ENCODE assay signal across 8 cellular contexts in the genomic region with DNA sequence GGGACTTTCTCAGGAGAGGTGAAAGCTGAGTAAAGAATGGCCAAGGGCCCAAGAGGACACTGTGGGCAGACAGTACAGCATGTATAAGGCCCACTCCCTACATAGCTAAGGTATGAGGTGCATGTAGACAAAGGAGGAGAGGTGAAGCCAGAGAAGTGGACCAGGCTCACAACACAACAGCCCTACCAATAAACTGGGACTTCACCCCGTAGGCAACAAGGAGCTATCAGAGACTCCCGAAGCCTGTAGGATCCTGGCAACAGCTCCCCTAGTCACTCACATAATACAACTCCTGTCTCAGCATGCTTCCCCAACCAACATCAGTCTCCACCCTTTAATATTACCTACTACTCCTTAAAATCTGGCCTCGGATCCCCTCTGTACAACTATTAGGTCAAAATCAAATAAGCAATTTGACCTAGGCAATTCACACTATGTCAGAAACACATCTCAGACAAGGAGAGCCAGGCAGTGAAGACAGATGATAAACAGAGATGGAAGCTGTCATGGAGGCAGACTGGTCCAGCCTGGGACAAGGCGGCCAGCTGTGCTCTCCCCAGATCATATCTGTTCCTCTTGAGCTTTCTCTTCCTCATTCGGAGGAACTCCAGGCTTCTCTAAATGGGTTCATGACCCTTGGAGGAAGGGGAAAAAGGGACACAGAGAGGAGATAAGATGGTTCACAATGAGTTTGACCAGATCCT. TPM values are rescaled to one million over a fixed set of nuclear protein-coding genes. Genes with fewer than 3 reads are reported as not detected.
A peak's percentile ranks its signal among the peaks of the same experiment; 100 is the strongest.
DNase-seq lines count a peak whose midpoint lies in the region; ATAC-seq and TF ChIP-seq lines count a peak whose summit lies in the region.

No MANE protein-coding gene starts in this region.

- H3K36me3 ChIP-seq in GM06990 (ENCODE audit: control insufficient read depth, insufficient read depth, low read length) (peaks cover 2% of the 10 kb centered on the region), OCI-LY1 (ENCODE audit: insufficient read depth, low read length) (peaks cover 10% of the 10 kb centered on the region; the same call in 1 of the 2 replicates), parathyroid adenoma (ENCODE audit: control insufficient read depth, insufficient read depth, low read length) (no peaks in the 10 kb centered on the region)

- TF ChIP-seq CTCF in GM06990 (IDR thresholded peaks at IDR 0.05; ENCODE audit: insufficient read depth, low read length, poor library complexity, severe bottlenecking) = no peak
- TF ChIP-seq CTCF in OCI-LY1 (IDR thresholded peaks at IDR 0.05; ENCODE audit: low read length) = no peak
- TF ChIP-seq CTCF in parathyroid adenoma (IDR thresholded peaks at IDR 0.05) = no peak
- TF ChIP-seq CTCF in GM10248 (IDR thresholded peaks at IDR 0.05; ENCODE audit: control extremely low read depth, extremely low read depth, low read depth, missing control alignments) = no peak

- H3K27ac ChIP-seq in OCI-LY1 (ENCODE audit: low read depth, low read length, poor library complexity, severe bottlenecking) (no peak overlapping the region), parathyroid adenoma (no peak overlapping the region)

- CTCF ChIA-PET in GM10248 (lab: Yijun Ruan, JAX) = interaction anchor here (0.8 to 12.6 kb wide), 21 partner anchors 8 to 636 kb away, joined by 3 to 215 read pairs (median 7); a partner anchor contains a TSS

- intact Hi-C loops in sciatic nerve (cut with DNase I) = loop anchor here (10.0 kb wide), 1 partner anchor 255 kb away; no protein-coding TSS in a partner anchor

- H3K4me2 ChIP-seq in OCI-LY1 (ENCODE audit: low read length) (peak overlapping the region; percentile 97), parathyroid adenoma (ENCODE audit: low read length) (peak overlapping the region; percentile 90)

- peak overlapping the region; percentile 82 to 84 for H3K4me3 Mint-ChIP-seq in effector memory CD8-positive, alpha-beta T cell

- H3K9me3 ChIP-seq in OCI-LY1 (ENCODE audit: low read length) (no peaks in the 10 kb centered on the region), parathyroid adenoma (ENCODE audit: control insufficient read depth, low read length) (no peaks in the 10 kb centered on the region)

- ATAC-seq in effector memory CD8-positive, alpha-beta T cell (replicated peaks) = no peak
- no peak for ATAC-seq in HG03108 (IDR thresholded peaks at IDR 0.05; ENCODE audit: unreplicated experiment)
- ATAC-seq in HG02588 (IDR thresholded peaks at IDR 0.05; ENCODE audit: unreplicated experiment) = no peak
- ATAC-seq in sciatic nerve = no peak

- no peak overlapping the region for H2AFZ ChIP-seq in OCI-LY1 (ENCODE audit: low read length)
- H2AFZ ChIP-seq in parathyroid adenoma = peak overlapping the region; percentile 98

- H3K9me3 Mint-ChIP-seq in effector memory CD8-positive, alpha-beta T cell = no peaks in the 10 kb centered on the region

- H3K9me2 ChIP-seq in OCI-LY1 (ENCODE audit: low read depth, low read length) = no peaks in the 10 kb centered on the region

- H3K36me3 Mint-ChIP-seq in effector memory CD8-positive, alpha-beta T cell (ENCODE audit: insufficient read depth) = peaks cover 15% of the 10 kb centered on the region

- peak overlapping the region; percentile 85 for H3K4me3 ChIP-seq in GM06990 (replicated peaks; ENCODE audit: low read depth, low read length)
- H3K4me3 ChIP-seq in OCI-LY1 (ENCODE audit: low read depth, low read length, poor library complexity, severe bottlenecking) = peak overlapping the region; percentile 74
- peak overlapping the region; percentile 63 for H3K4me3 ChIP-seq in parathyroid adenoma (ENCODE audit: low read depth, low read length)

- POLR2A ChIA-PET in GM10248 (lab: Yijun Ruan, JAX) = interaction anchor here (0.6 kb wide), 1 partner anchor 20 kb away, joined by 3 read pairs; no protein-coding TSS in a partner anchor

- H3K9ac ChIP-seq in OCI-LY1 (ENCODE audit: low read length) (peak overlapping the region; percentile 83; the same call in 1 of the 2 replicates), parathyroid adenoma (no peak overlapping the region)

- H4K20me1 ChIP-seq in OCI-LY1 (ENCODE audit: insufficient read depth, low read length) = no peaks in the 10 kb centered on the region

- H3K79me2 ChIP-seq in OCI-LY1 (ENCODE audit: insufficient read depth, low read length) (no peaks in the 10 kb centered on the region), parathyroid adenoma (peaks cover 16% of the 10 kb centered on the region)

- H3K4me1 Mint-ChIP-seq in effector memory CD8-positive, alpha-beta T cell (ENCODE audit: low read depth in 2 of 2) = peaks cover 21 to 24% of the 10 kb centered on the region in 2 donors

- H3F3A ChIP-seq in OCI-LY1 (ENCODE audit: insufficient read depth, low read length) = 0 out of 2 replicates have a peak, but pooled peaks cover 3% of the 10 kb centered on the region

- H3K4me1 ChIP-seq in OCI-LY1 (ENCODE audit: insufficient read depth, low read length, severe bottlenecking) = peaks cover 22% of the 10 kb centered on the region
- H3K4me1 ChIP-seq in parathyroid adenoma = peaks cover 9% of the 10 kb centered on the region

- H3K27me3 ChIP-seq in GM06990 (replicated peaks; ENCODE audit: control insufficient read depth, insufficient read depth, low read length) = no peaks in the 10 kb centered on the region
- H3K27me3 ChIP-seq in OCI-LY1 (ENCODE audit: insufficient read depth, low read length) = no peaks in the 10 kb centered on the region
- no peaks in the 10 kb centered on the region for H3K27me3 ChIP-seq in parathyroid adenoma (ENCODE audit: control insufficient read depth, insufficient read depth, low read length)

- H3K27ac Mint-ChIP-seq in effector memory CD8-positive, alpha-beta T cell = peak overlapping the region in 1 of 2 donors; percentile 83

- no peaks in the 10 kb centered on the region for H3K27me3 Mint-ChIP-seq in effector memory CD8-positive, alpha-beta T cell

- DNase-seq in GM06990 (ENCODE audit: extremely low read depth, insufficient read length) = no peak
- DNase-seq in effector memory CD8-positive, alpha-beta T cell = no peak
- DNase-seq in GM10248 (ENCODE audit: extremely low spot score) = no peak
- no peak for DNase-seq in sciatic nerve (ENCODE audit: low spot score)

RNA-seq across cellular contexts. Expression of a gene that starts 1.4 kb away (rescaled TPM):
- 11.0 TPM for total RNA-seq in sciatic nerve
